ENCODE assay signal across 8 cellular contexts in the genomic region with DNA sequence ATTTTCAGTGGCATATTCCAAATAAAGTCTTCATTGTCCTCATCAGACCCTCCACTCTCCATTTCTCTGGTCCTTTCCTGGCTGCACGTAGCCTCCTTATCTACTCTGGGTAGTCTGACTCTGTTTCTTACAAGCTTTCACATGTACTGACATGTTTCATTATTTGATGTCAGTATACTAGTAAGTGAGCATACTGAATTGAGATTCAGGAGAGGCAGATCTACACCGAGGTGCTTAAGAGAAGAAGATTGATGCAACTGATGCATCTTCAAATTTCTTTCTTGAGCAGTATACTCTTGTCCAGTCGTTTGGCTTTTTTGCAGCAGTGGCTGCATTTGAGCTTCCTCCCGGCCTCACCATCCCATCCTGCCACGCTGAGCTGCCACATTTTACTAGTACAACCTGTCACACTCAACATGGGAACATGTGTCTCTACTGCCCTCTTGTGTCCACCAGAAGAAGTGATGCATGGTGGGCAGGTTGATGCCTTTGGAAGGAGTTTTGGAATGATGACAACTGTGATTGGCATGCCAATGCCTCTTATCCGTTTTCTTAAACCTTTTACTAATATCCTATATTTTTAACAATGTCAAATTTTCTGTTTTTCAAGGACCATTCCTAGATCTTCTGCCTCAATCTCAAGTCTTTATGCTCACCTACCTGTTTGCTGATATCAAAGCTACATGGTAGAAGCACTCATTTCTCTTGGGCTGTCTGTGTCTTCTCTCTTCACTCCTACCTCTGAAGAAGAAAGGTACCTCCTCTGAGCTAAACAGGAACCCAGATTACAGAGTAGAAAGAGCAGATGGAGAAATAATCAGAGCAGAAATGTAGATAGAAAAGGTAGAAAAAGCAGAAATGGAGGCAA. TPM values are rescaled to one million over a fixed set of nuclear protein-coding genes. Genes with fewer than 3 reads are reported as not detected.
A peak's percentile ranks its signal among the peaks of the same experiment; 100 is the strongest.
DNase-seq lines count a peak whose midpoint lies in the region; ATAC-seq and TF ChIP-seq lines count a peak whose summit lies in the region.

No MANE protein-coding gene starts in this region.

- no peaks in the 10 kb centered on the region for H3K36me3 Mint-ChIP-seq in T-helper 2 cell treated with Interferon-gamma antibody and Interleukin-4, amounts not matched to agents 5 μg/mL and 100 μg/mL, for 36 hours (ENCODE audit: low read depth)

- no peak overlapping the region for H3K4me3 ChIP-seq in ascending aorta

- H3K9me3 ChIP-seq in ascending aorta, result no peaks in the 10 kb centered on the region

- peak overlapping the region; percentile 16 for H3K27ac Mint-ChIP-seq in T-helper 2 cell treated with Interferon-gamma antibody and Interleukin-4, amounts not matched to agents 5 μg/mL and 100 μg/mL, for 36 hours

- no peaks in the 10 kb centered on the region for H3K36me3 ChIP-seq in ascending aorta

- peak overlapping the region; percentile 35 for H3K4me3 Mint-ChIP-seq in T-helper 2 cell treated with Interferon-gamma antibody and Interleukin-4, amounts not matched to agents 5 μg/mL and 100 μg/mL, for 36 hours

- H3K27ac ChIP-seq in ascending aorta, result no peak overlapping the region

- H3K4me1 Mint-ChIP-seq in T-helper 2 cell treated with Interferon-gamma antibody and Interleukin-4, amounts not matched to agents 5 μg/mL and 100 μg/mL, for 36 hours (ENCODE audit: low read depth), result peaks cover 18% of the 10 kb centered on the region

- ATAC-seq in GM18502 (IDR thresholded peaks at IDR 0.05; ENCODE audit: poor library complexity, unreplicated experiment) (peak; percentile 97), HG02885 (IDR thresholded peaks at IDR 0.05; ENCODE audit: poor library complexity, unreplicated experiment) (peak; percentile 96)

- peaks cover 30% of the 10 kb centered on the region for H3K27me3 Mint-ChIP-seq in T-helper 2 cell treated with Interferon-gamma antibody and Interleukin-4, amounts not matched to agents 5 μg/mL and 100 μg/mL, for 36 hours (ENCODE audit: low read depth)

- no peaks in the 10 kb centered on the region for H3K4me1 ChIP-seq in ascending aorta

- H3K27me3 ChIP-seq in ascending aorta, result no peaks in the 10 kb centered on the region

- DNase-seq in 8988T (peak; percentile 26), NCI-H1436 (lab: John Stamatoyannopoulos, UW) (peak; percentile 70), ascending aorta (ENCODE audit: low spot score in 2 of 2) (no peak), iPS DF 4.7 (ENCODE audit: extremely low read depth, low spot score) (peak; percentile 51)
- peak; percentile 55 for DNase-seq in T-helper 2 cell treated with Interferon-gamma antibody and Interleukin-4, amounts not matched to agents 5 μg/mL and 100 μg/mL, for 36 hours (ENCODE audit: low spot score)
- peak; percentile 68 for DNase-seq in stimulated activated CD4-positive, alpha-beta T cell treated with anti-CD3 and anti-CD28 coated beads, Interleukin-15, amount 100 ng/mL, for 24 hours

- intact Hi-C loops in ascending aorta (cut with DNase I), result no loop called here

- peak in 2 of 3 experiments; percentile 53 to 67 for TF ChIP-seq CTCF in ascending aorta (IDR thresholded peaks at IDR 0.05)

- no peaks in the 10 kb centered on the region for H3K9me3 Mint-ChIP-seq in T-helper 2 cell treated with Interferon-gamma antibody and Interleukin-4, amounts not matched to agents 5 μg/mL and 100 μg/mL, for 36 hours

RNA-seq across cellular contexts. Expression of a gene that starts 38.7 kb away (rescaled TPM):
- total RNA-seq in ascending aorta, result not detected

Comparison
In these comparisons a context has a peak if more than half of its experiments do, and no peak if none do; other contexts are left out.
1. DNase-seq: peak in 8988T (single experiment), NCI-H1436 (single experiment), T-helper 2 cell treated with Interferon-gamma antibody and Interleukin-4, amounts not matched to agents 5 μg/mL and 100 μg/mL, for 36 hours (single experiment), iPS DF 4.7 (single experiment) and stimulated activated CD4-positive, alpha-beta T cell treated with anti-CD3 and anti-CD28 coated beads, Interleukin-15, amount 100 ng/mL, for 24 hours (single experiment); none in ascending aorta (0 of 2).